ENCODE assay signal across 8 cellular contexts in the genomic region with DNA sequence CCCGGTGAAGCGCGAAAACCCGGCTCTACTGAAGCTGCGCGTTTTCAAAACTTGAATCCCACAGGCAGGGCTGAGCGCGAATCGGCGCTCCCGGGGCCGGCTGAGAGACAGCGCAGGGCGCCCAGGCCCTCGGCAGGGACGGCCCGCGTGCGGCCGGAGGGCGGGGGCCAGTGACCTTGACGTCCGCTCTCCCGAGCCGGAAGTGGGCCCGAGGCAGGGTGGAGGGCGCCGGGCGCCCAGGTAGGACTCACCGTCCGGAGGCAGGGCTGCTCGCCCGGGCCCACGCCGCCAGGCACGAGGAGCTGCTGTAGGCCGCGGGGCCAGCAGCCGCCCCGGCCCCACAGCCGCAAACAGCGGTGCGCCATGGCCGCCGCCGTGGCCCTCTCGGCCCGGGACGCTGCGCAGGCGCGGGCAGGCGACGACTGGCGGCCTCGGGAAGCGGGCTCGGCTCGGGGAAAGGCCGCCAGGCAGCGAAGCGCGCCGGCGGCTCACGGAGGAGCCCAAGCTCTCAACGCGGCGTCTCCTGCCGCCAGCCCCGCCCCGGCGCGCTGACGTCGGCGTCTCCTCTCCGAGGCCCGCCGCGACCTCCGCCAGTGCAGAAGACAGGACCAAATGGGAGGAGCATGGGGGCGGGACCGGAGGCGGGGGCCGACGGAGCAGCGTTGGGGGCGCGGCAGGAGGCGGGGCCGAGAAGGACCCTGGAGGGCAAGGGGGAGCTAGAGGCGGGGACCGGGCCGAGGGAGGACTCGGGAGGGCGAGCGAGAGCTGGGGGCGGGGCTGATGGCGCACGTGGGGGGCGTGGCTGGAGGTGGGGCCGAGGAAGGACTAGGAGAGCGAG. TPM values are rescaled to one million over a fixed set of nuclear protein-coding genes. Genes with fewer than 3 reads are reported as not detected.
DNase-seq lines count a peak whose midpoint lies in the region; ATAC-seq and TF ChIP-seq lines count a peak whose summit lies in the region.

A gene (minus strand): TSS at position 510 of the 838 bp plus-strand sequence. CDS start 145 bp downstream, at position 365.

- intact Hi-C loops in ascending aorta (cut with DNase I), result loop anchor here (1.0 to 5.0 kb wide), 10 partner anchors 30 to 570 kb away; a partner anchor contains a TSS
- intact Hi-C loops in right cardiac atrium (cut with DNase I), result loop anchor here in 1 of 4 donors (10.0 kb wide), 1 partner anchor 62 kb away; no protein-coding TSS in a partner anchor
- intact Hi-C loops in uterus (cut with DNase I; ENCODE audit: low total_unique reads), result loop anchor here (10.0 kb wide), 1 partner anchor 92 kb away; no protein-coding TSS in a partner anchor

- TF ChIP-seq CTCF in ascending aorta (IDR thresholded peaks at IDR 0.05) (no peak), uterus (IDR thresholded peaks at IDR 0.05) (peak in 1 of 4 experiments; percentile 23)

- H3K27me3 ChIP-seq in ascending aorta, result no peaks in the 10 kb centered on the region
- no peaks in the 10 kb centered on the region for H3K27me3 ChIP-seq in right cardiac atrium (ENCODE audit: control insufficient read depth, insufficient read depth)
- no peaks in the 10 kb centered on the region for H3K27me3 ChIP-seq in uterus

- H3K4me1 ChIP-seq in ascending aorta (peaks cover 6 to 16% of the 10 kb centered on the region in 2 donors), right cardiac atrium (ENCODE audit: control insufficient read depth, insufficient read depth, low read length) (peaks cover 8% of the 10 kb centered on the region), uterus (no peaks in the 10 kb centered on the region)

- ATAC-seq in GM18508 (IDR thresholded peaks at IDR 0.05; ENCODE audit: insufficient read depth, unreplicated experiment) (peak; percentile 55), HG02981 (IDR thresholded peaks at IDR 0.05; ENCODE audit: unreplicated experiment) (peak; percentile 78), right cardiac atrium (peak; percentile 96 to 97)

- H3K4me1 Mint-ChIP-seq in T-helper 2 cell treated with Interferon-gamma antibody and Interleukin-4, amounts not matched to agents 5 μg/mL and 100 μg/mL, for 36 hours (ENCODE audit: low read depth), result peaks cover 38% of the 10 kb centered on the region

- peaks cover 2% of the 10 kb centered on the region for H3K27me3 Mint-ChIP-seq in T-helper 2 cell treated with Interferon-gamma antibody and Interleukin-4, amounts not matched to agents 5 μg/mL and 100 μg/mL, for 36 hours (ENCODE audit: low read depth)

- H3K9me3 ChIP-seq in ascending aorta (no peaks in the 10 kb centered on the region), right cardiac atrium (ENCODE audit: control insufficient read depth, low read length) (no peaks in the 10 kb centered on the region), uterus (no peaks in the 10 kb centered on the region)

- H3K27ac ChIP-seq in ascending aorta (peak within 1 kb of the TSS; percentile 99 to 100), right cardiac atrium (ENCODE audit: low read length) (peak within 1 kb of the TSS; percentile 96), uterus (peak within 1 kb of the TSS; percentile 91 to 99)

- H3K36me3 ChIP-seq in ascending aorta (no peaks in the 10 kb centered on the region), uterus (no peaks in the 10 kb centered on the region)

- H3K4me3 Mint-ChIP-seq in T-helper 2 cell treated with Interferon-gamma antibody and Interleukin-4, amounts not matched to agents 5 μg/mL and 100 μg/mL, for 36 hours, result peak within 1 kb of the TSS; percentile 91

- H3K4me3 ChIP-seq in ascending aorta (peak within 1 kb of the TSS; percentile 89 to 92), right cardiac atrium (ENCODE audit: low read length) (peak within 1 kb of the TSS; percentile 72), uterus (peak within 1 kb of the TSS; percentile 60 to 84)

- WGBS in right cardiac atrium, result under 1% methylated on average over 104 of the region's 104 CpGs

- peak; percentile 96 to 99 for TF ChIP-seq POLR2A in uterus (IDR thresholded peaks at IDR 0.05)

- peaks cover 15% of the 10 kb centered on the region for H3K36me3 Mint-ChIP-seq in T-helper 2 cell treated with Interferon-gamma antibody and Interleukin-4, amounts not matched to agents 5 μg/mL and 100 μg/mL, for 36 hours (ENCODE audit: low read depth)

- H3K9me3 Mint-ChIP-seq in T-helper 2 cell treated with Interferon-gamma antibody and Interleukin-4, amounts not matched to agents 5 μg/mL and 100 μg/mL, for 36 hours, result no peaks in the 10 kb centered on the region

- H3K27ac Mint-ChIP-seq in T-helper 2 cell treated with Interferon-gamma antibody and Interleukin-4, amounts not matched to agents 5 μg/mL and 100 μg/mL, for 36 hours, result peak within 1 kb of the TSS; percentile 92

- peak; percentile 92 for DNase-seq in NCI-H2029 (lab: John Stamatoyannopoulos, UW)
- DNase-seq in T-helper 2 cell treated with Interferon-gamma antibody and Interleukin-4, amounts not matched to agents 5 μg/mL and 100 μg/mL, for 36 hours (ENCODE audit: low spot score), result peak; percentile 99
- peak; percentile 98 to 100 for DNase-seq in ascending aorta (ENCODE audit: low spot score in 2 of 2)
- peak; percentile 72 to 100 (median 100) for DNase-seq in right cardiac atrium
- peak; percentile 100 for DNase-seq in putamen (ENCODE audit: low spot score)
- DNase-seq in uterus, result peak; percentile 100

RNA-seq across cellular contexts. Expression of the gene that starts here (rescaled TPM):
- total RNA-seq in ascending aorta (31.5 TPM), right cardiac atrium (10 to 100 TPM; 73.1 to 88.4 (median 80.2) TPM), uterus (10 to 100 TPM; 18.5 to 53.1 (median 33.7) TPM)
- 53.3 TPM for polyA plus RNA-seq in right cardiac atrium

Comparison
In these comparisons a context has a peak if more than half of its experiments do, and no peak if none do; other contexts are left out.
1. Peak in every context shown above with its lines: DNase-seq, ATAC-seq, H3K4me3 ChIP-seq and H3K27ac ChIP-seq.